23 cellular contexts compared by ENCODE assay signal in the genomic region with DNA sequence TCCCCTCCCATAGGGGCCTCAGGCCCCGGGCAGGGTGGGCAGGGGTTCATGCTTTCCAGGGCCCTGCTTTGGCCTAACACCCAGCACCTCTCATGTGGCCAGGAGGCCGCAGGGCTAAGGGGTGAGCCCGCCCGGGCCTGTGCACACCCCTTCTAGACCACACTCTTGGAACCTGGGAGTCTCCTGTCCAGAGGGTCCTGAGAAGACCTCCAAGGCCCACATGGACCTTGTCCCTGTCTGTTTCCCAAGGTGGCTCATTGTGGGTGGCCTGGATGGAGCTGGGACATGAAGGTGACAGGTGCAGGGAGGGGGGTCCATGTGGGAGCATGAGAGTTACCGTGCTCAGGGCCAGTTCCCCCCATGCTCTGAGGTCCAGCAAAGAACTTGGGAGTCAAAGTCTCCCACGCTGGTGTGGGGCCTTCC. TPM values are rescaled to one million over a fixed set of nuclear protein-coding genes. Genes with fewer than 3 reads are reported as not detected.
DNase-seq lines count a peak whose midpoint lies in the region; ATAC-seq lines count a peak whose summit lies in the region.
"Had no signal": no experiment of that assay in that cellular context is flagged by ENCODE, and none has a peak within 500 bp of the region (broad histone marks: within the 10 kb centered on the region; RNA-seq: fewer than 3 reads in every experiment).

No MANE protein-coding gene starts in this region.

- no peak overlapping the region for H3K4me3 ChIP-seq in aorta (ENCODE audit: low read length in 2 of 2)

- no peaks in the 10 kb centered on the region for H3K4me1 ChIP-seq in aorta (ENCODE audit: control insufficient read depth in 1 of 2, insufficient read depth in 2 of 2, low read length in 2 of 2)

- no peaks in the 10 kb centered on the region for H3K36me3 ChIP-seq in aorta (ENCODE audit: control insufficient read depth in 1 of 2, insufficient read depth in 2 of 2, low read length in 1 of 2)

- H3K27me3 ChIP-seq in aorta (ENCODE audit: control insufficient read depth in 1 of 2, insufficient read depth in 2 of 2, low read length in 1 of 2) = no peaks in the 10 kb centered on the region

- intact Hi-C loops in aorta (cut with DNase I) = no loop called here

- WGBS in aorta, 2 donors = 80 to 88% methylated on average over 6 of the region's 6 CpGs

- DNase-seq in activated effector memory CD4-positive, alpha-beta T cell treated with anti-CD3 and anti-CD28 coated beads, Interleukin-2, amount 50 U/mL, for 16 hours = peak; percentile 37
- DNase-seq in activated effector memory CD4-positive, alpha-beta T cell treated with Interleukin-2 at 50 U/mL for 16 hours = no peak
- DNase-seq in mesenteric fat pad (ENCODE audit: low spot score) (peak; percentile 81), aorta (peak; percentile 22 to 33)
- DNase-seq: Calu3; CD4-positive, alpha-beta memory T cell; DMS79; Kasumi-1; MM.1S; NCI-H1092 treated with DMSO at 0.1 percent for 48 hours; NCI-H2081 treated with DMSO at 0.1 percent for 48 hours; NCI-H510A; NCI-H774; PC-3 had no signal

- H3K9me3 ChIP-seq in aorta (ENCODE audit: control insufficient read depth, low read length) = peaks cover 1% of the 10 kb centered on the region

- ATAC-seq in esophagus mucosa (peak; percentile 8), aorta (ENCODE audit: low FRiP score) (peak; percentile 17), HG03565 (IDR thresholded peaks at IDR 0.05; ENCODE audit: unreplicated experiment) (no peak), HG03442 (IDR thresholded peaks at IDR 0.05; ENCODE audit: unreplicated experiment) (no peak), GM19328 (IDR thresholded peaks at IDR 0.05; ENCODE audit: unreplicated experiment) (no peak)
- ATAC-seq: PC-3 had no signal

- no peak overlapping the region for H3K27ac ChIP-seq in aorta (ENCODE audit: low read depth in 1 of 2, low read length in 2 of 2)

RNA-seq across cellular contexts. Expression of a gene that starts 11.6 kb away (rescaled TPM):
- total RNA-seq in esophagus mucosa = 0.16 TPM
- total RNA-seq in mesenteric fat pad = not detected
- not detected for total RNA-seq in aorta
- polyA plus RNA-seq in aorta = under 1 TPM in 1 of 2 donors, not detected in 1; 0.13 TPM
- total RNA-seq: A172; Calu3; CD4-positive, alpha-beta memory T cell; H4; HT1080; PC-3 had no signal
- polyA plus RNA-seq: BJ; CD4-positive, alpha-beta memory T cell; IgD-negative memory B cell had no signal

Comparison
In these comparisons a context has a peak if more than half of its experiments do, and no peak if none do; other contexts are left out.
1. ATAC-seq: peak in esophagus mucosa (single experiment) and aorta (single experiment); none in HG03565 (single experiment), HG03442 (single experiment) and GM19328 (single experiment).